Comparison of ENCODE assay signal across 24 cellular contexts in genomic region chr14:105445290-105445689, GRCh38. TPM values are rescaled to one million over a fixed set of nuclear protein-coding genes. Genes with fewer than 3 reads are reported as not detected.
"Had no signal": no experiment of that assay in that cellular context is flagged by ENCODE, and none has a peak within 500 bp of the region (broad histone marks: within the 10 kb centered on the region; RNA-seq: fewer than 3 reads in every experiment).

No MANE protein-coding gene starts in this region.

- H3K9me3 ChIP-seq: esophagus muscularis mucosa, gastrocnemius medialis, pancreas, right lobe of liver, testis, tibial nerve had no signal

- DNase-seq: cortex of kidney; effector memory CD4-positive, alpha-beta T cell; gastrocnemius medialis; immature natural killer cell; left cardiac atrium; mesendoderm; naive B cell; nucleus accumbens; stimulated activated CD4-positive, alpha-beta T cell treated with anti-CD3 and anti-CD28 coated beads, Interleukin-1b, Interleukin-23, amount 100 ng/mL, for 48 hours; stimulated activated CD4-positive, alpha-beta T cell treated with anti-CD3 and anti-CD28 coated beads, Interleukin-4, amount 100 ng/mL, for 24 hours; stimulated activated naive CD8-positive, alpha-beta T cell treated with anti-CD3 and anti-CD28 coated beads, Interleukin-15, amount 100 ng/mL, for 72 hours; testis had no signal

- H3K4me1 Mint-ChIP-seq: nephron had no signal

- H3K27me3 Mint-ChIP-seq: central memory CD8-positive, alpha-beta T cell; naive B cell; progenitor cell of endocrine pancreas; stimulated activated memory B cell treated with anti-CD40 and anti-IgM and Interleukin-4, amounts not matched to agents 10 μg/mL and 1 μg/mL and 100 μg/mL, for 72 hours; stimulated activated naive CD8-positive, alpha-beta T cell treated with anti-CD3 and anti-CD28 coated beads, Interleukin-15, amount 100 ng/mL, for 72 hours had no signal

- H3K4me3 Mint-ChIP-seq: central memory CD8-positive, alpha-beta T cell; immature natural killer cell; naive B cell; nephron; stimulated activated memory B cell treated with anti-CD40 and anti-IgM and Interleukin-4, amounts not matched to agents 10 μg/mL and 1 μg/mL and 100 μg/mL, for 72 hours; stimulated activated naive CD8-positive, alpha-beta T cell treated with anti-CD3 and anti-CD28 coated beads, Interleukin-15, amount 100 ng/mL, for 72 hours had no signal

- H3K4me3 ChIP-seq: esophagus muscularis mucosa, gastrocnemius medialis, pancreas, right lobe of liver, testis, tibial nerve had no signal

- FAIRE-seq: endometrium, keratinocyte, pancreas had no signal

- H3K27ac ChIP-seq: epithelial cell of prostate, esophagus muscularis mucosa, gastrocnemius medialis, pancreas, right lobe of liver, testis, tibial nerve had no signal

- H3K27ac Mint-ChIP-seq: immature natural killer cell; naive B cell; progenitor cell of endocrine pancreas; stimulated activated memory B cell treated with anti-CD40 and anti-IgM and Interleukin-4, amounts not matched to agents 10 μg/mL and 1 μg/mL and 100 μg/mL, for 72 hours had no signal

- H3K27me3 ChIP-seq: esophagus muscularis mucosa, gastrocnemius medialis, pancreas, right lobe of liver, testis, tibial nerve had no signal

- ATAC-seq: gastrocnemius medialis; left cardiac atrium; pancreas; right lobe of liver; stimulated activated memory B cell treated with anti-CD40 and anti-IgM and Interleukin-4, amounts not matched to agents 10 μg/mL and 1 μg/mL and 100 μg/mL, for 72 hours; stimulated activated naive CD8-positive, alpha-beta T cell treated with anti-CD3 and anti-CD28 coated beads, Interleukin-15, amount 100 ng/mL, for 72 hours had no signal

- H3K4me1 ChIP-seq: pancreas, right lobe of liver had no signal

- H3K9me3 Mint-ChIP-seq: central memory CD8-positive, alpha-beta T cell; immature natural killer cell; naive B cell; nephron; stimulated activated memory B cell treated with anti-CD40 and anti-IgM and Interleukin-4, amounts not matched to agents 10 μg/mL and 1 μg/mL and 100 μg/mL, for 72 hours; stimulated activated naive CD8-positive, alpha-beta T cell treated with anti-CD3 and anti-CD28 coated beads, Interleukin-15, amount 100 ng/mL, for 72 hours had no signal

RNA-seq across cellular contexts. Expression of gene CRIP1, which starts 41.4 kb away (rescaled TPM):
- total RNA-seq: lung microvascular endothelial cell had no signal

RNA-seq across cellular contexts. Expression of gene TEX22, which starts 47.0 kb away (rescaled TPM):
- total RNA-seq: gastrocnemius medialis had no signal
